19 cellular contexts compared by ENCODE assay signal in the genomic region with DNA sequence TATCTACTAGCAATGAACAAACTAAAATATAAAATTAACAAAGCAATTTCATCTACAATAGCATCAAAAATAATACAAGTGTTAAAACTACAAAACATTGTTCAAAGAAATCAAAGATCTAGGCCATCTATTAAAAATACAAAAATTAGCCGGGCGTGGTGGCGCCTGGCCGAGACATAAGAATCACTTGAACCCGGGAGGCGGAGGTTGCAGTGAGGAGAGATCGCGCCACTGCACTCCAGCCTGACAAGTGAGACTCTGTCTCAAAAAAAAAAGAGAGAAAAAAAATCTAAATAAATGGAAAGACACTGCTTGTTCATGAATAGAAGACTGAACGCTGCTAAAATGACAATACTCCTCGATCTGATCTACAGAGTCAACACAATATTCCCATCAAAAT.
DNase-seq lines count a peak whose midpoint lies in the region; ATAC-seq and TF ChIP-seq lines count a peak whose summit lies in the region.
"Had no signal": no experiment of that assay in that cellular context is flagged by ENCODE, and none has a peak within 500 bp of the region (broad histone marks: within the 10 kb centered on the region; RNA-seq: fewer than 3 reads in every experiment).

No MANE protein-coding gene starts in this region.

- H3K27me3 Mint-ChIP-seq in WTC11 (ENCODE audit: low read depth): no peaks in the 10 kb centered on the region

- POLR2A ChIA-PET in WTC11 (lab: Charles Lee): no interaction called here

- ATAC-seq in WTC11 (no peak), left lung (peak; percentile 38), HG03175 (IDR thresholded peaks at IDR 0.05; ENCODE audit: unreplicated experiment) (no peak)
- ATAC-seq: GM12878, GM23338, HCT116 had no signal

- peak in 1 of 2 donors; percentile 23 for TF ChIP-seq POLR2A in thyroid gland (IDR thresholded peaks at IDR 0.05)

- no peak for DNase-seq in WTC11 (ENCODE audit: low spot score)
- DNase-seq in left lung: no peak
- peak; percentile 82 to 85 for DNase-seq in thyroid gland
- DNase-seq in hippocampal formation (lab: John Stamatoyannopoulos, UW): no peak
- DNase-seq in retina: no peak
- DNase-seq: ACHN; AML-193; BE2C; Caco-2; CD4-positive, alpha-beta memory T cell; DMS153; DND-41; GDM1; H9 had no signal

- H3K27ac ChIP-seq in left lung (no peak overlapping the region), thyroid gland (peak overlapping the region; percentile 69 to 98 (median 91))

- H3K9me3 Mint-ChIP-seq in WTC11: peaks cover 13% of the 10 kb centered on the region
- H3K9me3 Mint-ChIP-seq: GM23338 had no signal

- H3K27ac Mint-ChIP-seq in WTC11: 0 out of 2 replicates have a peak overlapping the region, but pooled peaks have one; percentile 12
- H3K27ac Mint-ChIP-seq: CD4-positive, alpha-beta memory T cell had no signal

- no peak for TF ChIP-seq CTCF in WTC11 (IDR thresholded peaks at IDR 0.05)
- no peak for TF ChIP-seq CTCF in left lung (IDR thresholded peaks at IDR 0.05)
- no peak for TF ChIP-seq CTCF in thyroid gland (IDR thresholded peaks at IDR 0.05)

- peaks cover 25% of the 10 kb centered on the region for H3K36me3 Mint-ChIP-seq in WTC11
- H3K36me3 Mint-ChIP-seq: CD4-positive, alpha-beta memory T cell had no signal

- H3K27me3 ChIP-seq in left lung (no peaks in the 10 kb centered on the region), thyroid gland (no peaks in the 10 kb centered on the region)
- H3K27me3 ChIP-seq: BLaER1 treated with 17β-estradiol and CSF1 and Interleukin-3, amounts not matched to agents 10 nM and 100 nM had no signal

- no peaks in the 10 kb centered on the region for H3K9me3 ChIP-seq in left lung
- no peaks in the 10 kb centered on the region for H3K9me3 ChIP-seq in thyroid gland
- H3K9me3 ChIP-seq: BE2C, Caco-2 had no signal

- 41 to 46% methylated on average over 10 of the region's 10 CpGs for WGBS in thyroid gland, 2 donors

- H3K36me3 ChIP-seq in left lung (no peaks in the 10 kb centered on the region), thyroid gland (no peaks in the 10 kb centered on the region)
- H3K36me3 ChIP-seq: BE2C had no signal

- no peak overlapping the region for H3K4me3 Mint-ChIP-seq in WTC11
- H3K4me3 Mint-ChIP-seq: CD4-positive, alpha-beta memory T cell; GM23338; H9 had no signal

- H3K4me1 Mint-ChIP-seq in WTC11: peaks cover 40% of the 10 kb centered on the region
- H3K4me1 Mint-ChIP-seq: CD4-positive, alpha-beta memory T cell had no signal

- intact Hi-C loops in left lung (cut with DNase I) (no loop called here), thyroid gland (cut with DNase I) (no loop called here)

- H3K4me3 ChIP-seq in left lung (no peak overlapping the region), thyroid gland (replicated peaks in 1 of 3) (no peak overlapping the region)
- H3K4me3 ChIP-seq: BLaER1 treated with 17β-estradiol and CSF1 and Interleukin-3, amounts not matched to agents 10 nM and 100 nM; GM12878; GM23338 had no signal

- H3K4me1 ChIP-seq in left lung (peaks cover 16 to 89% of the 10 kb centered on the region in 2 donors), thyroid gland (peaks cover 69 to 80% of the 10 kb centered on the region in 2 donors)
- H3K4me1 ChIP-seq: BE2C had no signal

- CTCF ChIA-PET in WTC11 (lab: Charles Lee): no interaction called here

TF ChIP-seq in WTC11, 78 proteins besides CTCF, POLR2A, EP300 and RAD21:
- TF ChIP-seq, protein P1, sequence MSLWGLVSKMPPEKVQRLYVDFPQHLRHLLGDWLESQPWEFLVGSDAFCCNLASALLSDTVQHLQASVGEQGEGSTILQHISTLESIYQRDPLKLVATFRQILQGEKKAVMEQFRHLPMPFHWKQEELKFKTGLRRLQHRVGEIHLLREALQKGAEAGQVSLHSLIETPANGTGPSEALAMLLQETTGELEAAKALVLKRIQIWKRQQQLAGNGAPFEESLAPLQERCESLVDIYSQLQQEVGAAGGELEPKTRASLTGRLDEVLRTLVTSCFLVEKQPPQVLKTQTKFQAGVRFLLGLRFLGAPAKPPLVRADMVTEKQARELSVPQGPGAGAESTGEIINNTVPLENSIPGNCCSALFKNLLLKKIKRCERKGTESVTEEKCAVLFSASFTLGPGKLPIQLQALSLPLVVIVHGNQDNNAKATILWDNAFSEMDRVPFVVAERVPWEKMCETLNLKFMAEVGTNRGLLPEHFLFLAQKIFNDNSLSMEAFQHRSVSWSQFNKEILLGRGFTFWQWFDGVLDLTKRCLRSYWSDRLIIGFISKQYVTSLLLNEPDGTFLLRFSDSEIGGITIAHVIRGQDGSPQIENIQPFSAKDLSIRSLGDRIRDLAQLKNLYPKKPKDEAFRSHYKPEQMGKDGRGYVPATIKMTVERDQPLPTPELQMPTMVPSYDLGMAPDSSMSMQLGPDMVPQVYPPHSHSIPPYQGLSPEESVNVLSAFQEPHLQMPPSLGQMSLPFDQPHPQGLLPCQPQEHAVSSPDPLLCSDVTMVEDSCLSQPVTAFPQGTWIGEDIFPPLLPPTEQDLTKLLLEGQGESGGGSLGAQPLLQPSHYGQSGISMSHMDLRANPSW (CRISPR knock-in tag; conservative IDR thresholded peaks at IDR 0.05; ENCODE audit: low read depth): no peak
- TF ChIP-seq E2F1 (CRISPR knock-in tag; IDR thresholded peaks at IDR 0.05) (no peak), ZMAT4 (CRISPR knock-in tag; IDR thresholded peaks at IDR 0.05) (no peak), SP1 (CRISPR knock-in tag; conservative IDR thresholded peaks at IDR 0.05) (no peak), ZNF232 (CRISPR knock-in tag; IDR thresholded peaks at IDR 0.05) (no peak), JAZF1 (CRISPR knock-in tag; IDR thresholded peaks at IDR 0.05) (no peak)

Comparison
In these comparisons a context has a peak if more than half of its experiments do, and no peak if none do; other contexts are left out.
1. DNase-seq: peak in thyroid gland (2 of 2); none in WTC11 (single experiment), left lung (0 of 2), hippocampal formation (0 of 2) and retina (single experiment).
2. H3K27ac ChIP-seq: peak in thyroid gland (3 of 3); none in left lung (0 of 2).